19 cellular contexts compared by ENCODE assay signal in the genomic region with DNA sequence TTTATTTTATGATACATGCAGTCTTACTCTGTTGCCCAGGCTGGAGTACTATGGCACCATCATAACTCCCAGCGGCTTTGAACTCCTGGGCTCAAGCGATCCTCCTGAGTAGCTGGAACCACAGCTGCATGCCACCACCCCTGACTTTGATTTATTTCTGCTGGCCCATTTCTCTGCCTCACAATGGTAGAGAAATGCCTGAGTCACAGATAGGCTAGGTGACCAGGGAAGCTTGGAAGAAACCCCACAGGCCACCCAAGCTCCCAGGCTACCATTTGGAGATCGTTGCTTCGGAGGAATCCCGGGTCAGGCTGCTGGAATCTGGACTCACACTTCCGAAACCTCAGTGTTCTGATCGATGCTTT. TPM values are rescaled to one million over a fixed set of nuclear protein-coding genes. Genes with fewer than 3 reads are reported as not detected.
A peak's percentile ranks its signal among the peaks of the same experiment; 100 is the strongest.
DNase-seq lines count a peak whose midpoint lies in the region; ATAC-seq and TF ChIP-seq lines count a peak whose summit lies in the region.
"Had no signal": no experiment of that assay in that cellular context is flagged by ENCODE, and none has a peak within 500 bp of the region (broad histone marks: within the 10 kb centered on the region; RNA-seq: fewer than 3 reads in every experiment).

No MANE protein-coding gene starts in this region.

- no peaks in the 10 kb centered on the region for H3K36me3 Mint-ChIP-seq in endothelial cell (ENCODE audit: low read depth, unreplicated experiment)

- H3K4me2 ChIP-seq in PC-9 = peak overlapping the region; percentile 74

- intact Hi-C loops in PC-9 (cut with micrococcal nuclease; ENCODE audit: unreplicated experiment) = loop anchor here (2.0 kb wide), 1 partner anchor 63 kb away; no protein-coding TSS in a partner anchor
- intact Hi-C loops in mucosa of descending colon (cut with DNase I, micrococcal nuclease) = no loop called here

- ATAC-seq in mucosa of descending colon = no peak
- ATAC-seq: GM12878, Right ventricle myocardium inferior had no signal

- no peaks in the 10 kb centered on the region for H3K9me3 Mint-ChIP-seq in endothelial cell (ENCODE audit: unreplicated experiment)
- H3K9me3 Mint-ChIP-seq: activated CD4-positive, alpha-beta memory T cell treated with anti-CD3 and anti-CD28 coated beads, Interleukin-2, amount 10 ng/mL, durations not matched to agents 7 days and 5 days had no signal

- POLR2A ChIA-PET in PC-9 (lab: Charles Lee; ENCODE audit: unreplicated experiment) = interaction anchor here (0.6 kb wide), 2 partner anchors 47 to 133 kb away, joined by 3 to 5 read pairs; no protein-coding TSS in a partner anchor

- H3K4me3 ChIP-seq in PC-9 = peak overlapping the region; percentile 33; the same call in 1 of the 2 replicates
- H3K4me3 ChIP-seq in mesodermal cell (ENCODE audit: extremely low read depth, insufficient read depth, low read length, poor library complexity, severe bottlenecking) = no peak overlapping the region
- no peak overlapping the region for H3K4me3 ChIP-seq in mucosa of descending colon
- H3K4me3 ChIP-seq: GM12878, lung, thoracic aorta had no signal

- H3K27ac ChIP-seq in PC-9 = peak overlapping the region; percentile 95
- H3K27ac ChIP-seq in mesodermal cell (ENCODE audit: low read depth, low read length, severe bottlenecking) = peak overlapping the region; percentile 52
- H3K27ac ChIP-seq: thoracic aorta had no signal

- no peaks in the 10 kb centered on the region for H4K20me1 ChIP-seq in PC-9 (ENCODE audit: insufficient read depth)

- H3K79me2 ChIP-seq in PC-9 (ENCODE audit: low read depth) = no peaks in the 10 kb centered on the region

- H3K27ac Mint-ChIP-seq in endothelial cell (ENCODE audit: unreplicated experiment) = no peak overlapping the region
- H3K27ac Mint-ChIP-seq: activated CD4-positive, alpha-beta memory T cell treated with anti-CD3 and anti-CD28 coated beads, Interleukin-2, amount 10 ng/mL, durations not matched to agents 7 days and 5 days; B cell had no signal

- H3K4me1 Mint-ChIP-seq in endothelial cell (ENCODE audit: unreplicated experiment) = no peaks in the 10 kb centered on the region
- H3K4me1 Mint-ChIP-seq: B cell had no signal

- peak; percentile 61 for DNase-seq in AG20443 (ENCODE audit: low spot score)
- DNase-seq in PC-9 = peak in 1 of 2 experiments; percentile 28
- DNase-seq in endothelial cell (ENCODE audit: low spot score) = no peak
- no peak for DNase-seq in GM19240 (ENCODE audit: insufficient read length, low spot score)
- DNase-seq in mucosa of descending colon = no peak
- DNase-seq in activated T-cell treated with anti-CD3 and anti-CD28 coated beads, Interleukin-2, amount 50 U/mL, for 1 hour = no peak
- no peak for DNase-seq in activated naive CD4-positive, alpha-beta T cell treated with anti-CD3 and anti-CD28 coated beads, Interleukin-2, amount 50 U/mL, for 16 hours
- DNase-seq: activated effector memory CD4-positive, alpha-beta T cell treated with Interleukin-2 at 50 U/mL for 16 hours; DMS79; NCI-H1417 treated with DMSO at 0.1 percent for 48 hours; NCI-H510A; stimulated activated CD4-positive, alpha-beta T cell treated with anti-CD3 and anti-CD28 coated beads, Interleukin-12 subunit alpha, Interleukin-12 subunit beta, amount 100 ng/mL, for 4 hours had no signal

- H3F3A ChIP-seq in PC-9 (ENCODE audit: insufficient read depth, low read depth) = peaks cover 42% of the 10 kb centered on the region

- no peak overlapping the region for H3K4me3 Mint-ChIP-seq in endothelial cell (ENCODE audit: unreplicated experiment)
- H3K4me3 Mint-ChIP-seq: activated CD4-positive, alpha-beta memory T cell treated with anti-CD3 and anti-CD28 coated beads, Interleukin-2, amount 10 ng/mL, durations not matched to agents 7 days and 5 days; B cell had no signal

- CTCF ChIA-PET in PC-9 (lab: Charles Lee) = no interaction called here

- H3K36me3 ChIP-seq in PC-9 (ENCODE audit: low read depth) (no peaks in the 10 kb centered on the region), mesodermal cell (ENCODE audit: control insufficient read depth, insufficient read depth, low read length) (no peaks in the 10 kb centered on the region), mucosa of descending colon (ENCODE audit: low read depth) (no peaks in the 10 kb centered on the region)
- H3K36me3 ChIP-seq: thoracic aorta had no signal

- H3K27me3 Mint-ChIP-seq in endothelial cell (ENCODE audit: unreplicated experiment) = peaks cover under 1% of the 10 kb centered on the region
- H3K27me3 Mint-ChIP-seq: activated CD4-positive, alpha-beta memory T cell treated with anti-CD3 and anti-CD28 coated beads, Interleukin-2, amount 10 ng/mL, durations not matched to agents 7 days and 5 days had no signal

- TSS peak; percentile 100 for BruUV-seq in PC-9 (replicated peaks; lab: Mats Ljungman, UMichigan)

- 79 to 98% methylated on average over 5 to 7 of the region's 7 CpGs for WGBS in mesodermal cell (ENCODE audit: insufficient coverage in 2 of 2), 2 experiments

- H3K4me1 ChIP-seq in PC-9 (replicated peaks; ENCODE audit: insufficient read depth) (peaks cover 48% of the 10 kb centered on the region), mesodermal cell (ENCODE audit: control insufficient read depth, insufficient read depth, low read length, poor library complexity, severe bottlenecking) (peaks cover 10% of the 10 kb centered on the region), mucosa of descending colon (ENCODE audit: low read depth) (peaks cover 5% of the 10 kb centered on the region)

- H3K27me3 ChIP-seq in PC-9 (ENCODE audit: insufficient read depth, low read depth) = no peaks in the 10 kb centered on the region

- H3K9me3 ChIP-seq in PC-9 (ENCODE audit: insufficient read depth, low read depth) (no peaks in the 10 kb centered on the region), mesodermal cell (ENCODE audit: control insufficient read depth, low read length) (no peaks in the 10 kb centered on the region), mucosa of descending colon (no peaks in the 10 kb centered on the region)
- H3K9me3 ChIP-seq: thoracic aorta had no signal

- H3K9me2 ChIP-seq in PC-9 (ENCODE audit: insufficient read depth) = no peaks in the 10 kb centered on the region

- H2AFZ ChIP-seq in PC-9 = no peak overlapping the region

- TF ChIP-seq CTCF in PC-9 (conservative IDR thresholded peaks at IDR 0.05) (0 out of 2 replicates have a peak, but pooled peaks have one; percentile 17), endothelial cell (IDR thresholded peaks at IDR 0.05; ENCODE audit: unreplicated experiment) (peak; percentile 25), mucosa of descending colon (IDR thresholded peaks at IDR 0.05) (no peak)

RNA-seq across cellular contexts. Expression of gene BAIAP2L1, which starts 17.4 kb away (rescaled TPM):
- total RNA-seq in PC-9 (2021) (89.4 and 102 TPM in 2 replicates), endothelial cell (ENCODE audit: unreplicated experiment) (20.6 TPM), mucosa of descending colon (10 to 100 TPM; 39.9 to 78.0 (median 65.4) TPM)
- polyA plus RNA-seq in mesodermal cell (2013, experiment 1 of 2) = 24.3 TPM
- 37.1 TPM for polyA plus RNA-seq in mesodermal cell (2013, experiment 2 of 2)
